Comparison of ENCODE assay signal across 1 cellular context in the genomic region with DNA sequence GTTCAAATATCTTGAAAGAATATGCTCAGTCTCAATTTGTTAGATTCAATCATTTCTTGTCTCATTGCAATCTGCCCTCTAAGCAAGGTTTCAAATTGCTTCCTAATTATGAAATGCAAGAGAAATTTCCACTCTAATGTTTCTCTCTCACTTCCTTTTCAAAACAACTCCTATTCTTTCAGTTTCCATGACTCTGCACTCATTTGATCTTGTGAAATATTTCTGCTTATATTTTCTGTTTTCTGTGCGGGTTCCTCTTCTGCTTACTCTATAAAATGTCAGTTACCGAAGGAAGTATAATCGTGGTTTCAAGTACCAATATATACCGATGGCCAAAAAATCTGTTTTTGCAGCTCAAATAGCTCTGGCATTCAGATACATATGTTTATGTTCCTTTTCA.
TF ChIP-seq lines count a peak whose summit lies in the region.

No MANE protein-coding gene starts in this region.

TF ChIP-seq in GM23338, 12 proteins besides CTCF, POLR2A, EP300 and RAD21 (continued from another document):
- no peak for TF ChIP-seq REST (IDR thresholded peaks at IDR 0.05; ENCODE audit: unreplicated experiment)
- TF ChIP-seq, protein P1, sequence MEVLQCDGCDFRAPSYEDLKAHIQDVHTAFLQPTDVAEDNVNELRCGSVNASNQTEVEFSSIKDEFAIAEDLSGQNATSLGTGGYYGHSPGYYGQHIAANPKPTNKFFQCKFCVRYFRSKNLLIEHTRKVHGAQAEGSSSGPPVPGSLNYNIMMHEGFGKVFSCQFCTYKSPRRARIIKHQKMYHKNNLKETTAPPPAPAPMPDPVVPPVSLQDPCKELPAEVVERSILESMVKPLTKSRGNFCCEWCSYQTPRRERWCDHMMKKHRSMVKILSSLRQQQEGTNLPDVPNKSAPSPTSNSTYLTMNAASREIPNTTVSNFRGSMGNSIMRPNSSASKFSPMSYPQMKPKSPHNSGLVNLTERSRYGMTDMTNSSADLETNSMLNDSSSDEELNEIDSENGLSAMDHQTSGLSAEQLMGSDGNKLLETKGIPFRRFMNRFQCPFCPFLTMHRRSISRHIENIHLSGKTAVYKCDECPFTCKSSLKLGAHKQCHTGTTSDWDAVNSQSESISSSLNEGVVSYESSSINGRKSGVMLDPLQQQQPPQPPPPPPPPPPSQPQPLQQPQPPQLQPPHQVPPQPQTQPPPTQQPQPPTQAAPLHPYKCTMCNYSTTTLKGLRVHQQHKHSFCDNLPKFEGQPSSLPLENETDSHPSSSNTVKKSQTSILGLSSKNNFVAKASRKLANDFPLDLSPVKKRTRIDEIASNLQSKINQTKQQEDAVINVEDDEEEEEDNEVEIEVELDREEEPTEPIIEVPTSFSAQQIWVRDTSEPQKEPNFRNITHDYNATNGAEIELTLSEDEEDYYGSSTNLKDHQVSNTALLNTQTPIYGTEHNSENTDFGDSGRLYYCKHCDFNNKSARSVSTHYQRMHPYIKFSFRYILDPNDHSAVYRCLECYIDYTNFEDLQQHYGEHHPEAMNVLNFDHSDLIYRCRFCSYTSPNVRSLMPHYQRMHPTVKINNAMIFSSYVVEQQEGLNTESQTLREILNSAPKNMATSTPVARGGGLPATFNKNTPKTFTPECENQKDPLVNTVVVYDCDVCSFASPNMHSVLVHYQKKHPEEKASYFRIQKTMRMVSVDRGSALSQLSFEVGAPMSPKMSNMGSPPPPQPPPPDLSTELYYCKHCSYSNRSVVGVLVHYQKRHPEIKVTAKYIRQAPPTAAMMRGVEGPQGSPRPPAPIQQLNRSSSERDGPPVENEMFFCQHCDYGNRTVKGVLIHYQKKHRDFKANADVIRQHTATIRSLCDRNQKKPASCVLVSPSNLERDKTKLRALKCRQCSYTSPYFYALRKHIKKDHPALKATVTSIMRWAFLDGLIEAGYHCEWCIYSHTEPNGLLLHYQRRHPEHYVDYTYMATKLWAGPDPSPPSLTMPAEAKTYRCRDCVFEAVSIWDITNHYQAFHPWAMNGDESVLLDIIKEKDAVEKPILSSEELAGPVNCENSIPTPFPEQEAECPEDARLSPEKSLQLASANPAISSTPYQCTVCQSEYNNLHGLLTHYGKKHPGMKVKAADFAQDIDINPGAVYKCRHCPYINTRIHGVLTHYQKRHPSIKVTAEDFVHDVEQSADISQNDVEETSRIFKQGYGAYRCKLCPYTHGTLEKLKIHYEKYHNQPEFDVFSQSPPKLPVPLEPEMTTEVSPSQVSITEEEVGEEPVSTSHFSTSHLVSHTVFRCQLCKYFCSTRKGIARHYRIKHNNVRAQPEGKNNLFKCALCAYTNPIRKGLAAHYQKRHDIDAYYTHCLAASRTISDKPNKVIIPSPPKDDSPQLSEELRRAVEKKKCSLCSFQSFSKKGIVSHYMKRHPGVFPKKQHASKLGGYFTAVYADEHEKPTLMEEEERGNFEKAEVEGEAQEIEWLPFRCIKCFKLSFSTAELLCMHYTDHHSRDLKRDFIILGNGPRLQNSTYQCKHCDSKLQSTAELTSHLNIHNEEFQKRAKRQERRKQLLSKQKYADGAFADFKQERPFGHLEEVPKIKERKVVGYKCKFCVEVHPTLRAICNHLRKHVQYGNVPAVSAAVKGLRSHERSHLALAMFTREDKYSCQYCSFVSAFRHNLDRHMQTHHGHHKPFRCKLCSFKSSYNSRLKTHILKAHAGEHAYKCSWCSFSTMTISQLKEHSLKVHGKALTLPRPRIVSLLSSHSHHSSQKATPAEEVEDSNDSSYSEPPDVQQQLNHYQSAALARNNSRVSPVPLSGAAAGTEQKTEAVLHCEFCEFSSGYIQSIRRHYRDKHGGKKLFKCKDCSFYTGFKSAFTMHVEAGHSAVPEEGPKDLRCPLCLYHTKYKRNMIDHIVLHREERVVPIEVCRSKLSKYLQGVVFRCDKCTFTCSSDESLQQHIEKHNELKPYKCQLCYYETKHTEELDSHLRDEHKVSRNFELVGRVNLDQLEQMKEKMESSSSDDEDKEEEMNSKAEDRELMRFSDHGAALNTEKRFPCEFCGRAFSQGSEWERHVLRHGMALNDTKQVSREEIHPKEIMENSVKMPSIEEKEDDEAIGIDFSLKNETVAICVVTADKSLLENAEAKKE (CRISPR knock-in tag; IDR thresholded peaks at IDR 0.05) = no peak
- no peak for TF ChIP-seq NANOG (IDR thresholded peaks at IDR 0.05; ENCODE audit: borderline replicate concordance)
- no peak for TF ChIP-seq JUNB (IDR thresholded peaks at IDR 0.05; ENCODE audit: unreplicated experiment)
